ENCODE assay signal across 1 cellular context in genomic region chr3:72155391-72156064, GRCh38.
TF ChIP-seq lines count a peak whose summit lies in the region.

No MANE protein-coding gene starts in this region.

TF ChIP-seq in HepG2, 621 proteins besides CTCF, POLR2A, EP300 and RAD21 (continued from another document):
- TF ChIP-seq MAFF (IDR thresholded peaks at IDR 0.05; ENCODE audit: low read depth, low read length) (no peak), XRCC5 (optimal IDR thresholded peaks at IDR 0.05; ENCODE audit: low read length) (peak; percentile 69), ZBTB20 (CRISPR knock-in tag; IDR thresholded peaks at IDR 0.05; ENCODE audit: borderline replicate concordance, low read depth) (peak; percentile 75; the same call in 1 of the 2 replicates), SPEN (CRISPR knock-in tag; IDR thresholded peaks at IDR 0.05; ENCODE audit: low read depth) (0 out of 2 replicates have a peak, but pooled peaks have one; percentile 24), ELF3 (CRISPR knock-in tag; IDR thresholded peaks at IDR 0.05) (peak; percentile 55; the same call in 1 of the 2 replicates), NFYC (CRISPR knock-in tag; IDR thresholded peaks at IDR 0.05) (peak; percentile 59; the same call in 1 of the 2 replicates), ZNF292 (CRISPR knock-in tag; IDR thresholded peaks at IDR 0.05; ENCODE audit: borderline replicate concordance, low read depth) (peak; percentile 99), HNRNPL (IDR thresholded peaks at IDR 0.05; ENCODE audit: low read depth, low read length) (no peak), PREB (CRISPR knock-in tag; IDR thresholded peaks at IDR 0.05) (no peak), ZNF580 (CRISPR knock-in tag; IDR thresholded peaks at IDR 0.05; ENCODE audit: borderline replicate concordance, low read depth) (0 out of 2 replicates have a peak, but pooled peaks have one; percentile 42), JDP2 (CRISPR knock-in tag; IDR thresholded peaks at IDR 0.05; ENCODE audit: borderline replicate concordance) (no peak), ZNF124 (CRISPR knock-in tag; IDR thresholded peaks at IDR 0.05) (no peak), TRIM24 (CRISPR knock-in tag; IDR thresholded peaks at IDR 0.05) (no peak), ZNF713 (CRISPR knock-in tag; IDR thresholded peaks at IDR 0.05) (0 out of 2 replicates have a peak, but pooled peaks have one; percentile 71)
- TF ChIP-seq, protein P1, sequence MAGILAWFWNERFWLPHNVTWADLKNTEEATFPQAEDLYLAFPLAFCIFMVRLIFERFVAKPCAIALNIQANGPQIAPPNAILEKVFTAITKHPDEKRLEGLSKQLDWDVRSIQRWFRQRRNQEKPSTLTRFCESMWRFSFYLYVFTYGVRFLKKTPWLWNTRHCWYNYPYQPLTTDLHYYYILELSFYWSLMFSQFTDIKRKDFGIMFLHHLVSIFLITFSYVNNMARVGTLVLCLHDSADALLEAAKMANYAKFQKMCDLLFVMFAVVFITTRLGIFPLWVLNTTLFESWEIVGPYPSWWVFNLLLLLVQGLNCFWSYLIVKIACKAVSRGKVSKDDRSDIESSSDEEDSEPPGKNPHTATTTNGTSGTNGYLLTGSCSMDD (CRISPR knock-in tag; IDR thresholded peaks at IDR 0.05), result no peak
- TF ChIP-seq, protein P2, sequence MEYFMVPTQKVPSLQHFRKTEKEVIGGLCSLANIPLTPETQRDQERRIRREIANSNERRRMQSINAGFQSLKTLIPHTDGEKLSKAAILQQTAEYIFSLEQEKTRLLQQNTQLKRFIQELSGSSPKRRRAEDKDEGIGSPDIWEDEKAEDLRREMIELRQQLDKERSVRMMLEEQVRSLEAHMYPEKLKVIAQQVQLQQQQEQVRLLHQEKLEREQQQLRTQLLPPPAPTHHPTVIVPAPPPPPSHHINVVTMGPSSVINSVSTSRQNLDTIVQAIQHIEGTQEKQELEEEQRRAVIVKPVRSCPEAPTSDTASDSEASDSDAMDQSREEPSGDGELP (IDR thresholded peaks at IDR 0.05; ENCODE audit: borderline replicate concordance, low read depth), result peak; percentile 82
